33 cellular contexts compared by ENCODE assay signal in genomic region chrX:13319953-13320352, GRCh38.
"Had no signal": no experiment of that assay in that cellular context is flagged by ENCODE, and none has a peak within 500 bp of the region (broad histone marks: within the 10 kb centered on the region; RNA-seq: fewer than 3 reads in every experiment).

Gene ATXN3L (minus strand): TSS chrX:13320053. CDS start chrX:13319934, 119 bp downstream.

- DNase-seq: Karpas-422, Kasumi-1, MG63, MM.1S, MV-4-11, NCI-H1048, NCI-H1092, NCI-H1092 treated with DMSO at 0.1 percent for 48 hours, NCI-H1105, NCI-H1105 treated with DMSO at 0.1 percent for 48 hours, NCI-H1417, NCI-H1417 treated with DMSO at 0.1 percent for 48 hours, NCI-H1436, NCI-H1436 treated with DMSO at 0.1 percent for 48 hours, NCI-H146, NCI-H1694, NCI-H1694 treated with DMSO at 0.1 percent for 48 hours, NCI-H187, NCI-H187 treated with DMSO at 0.1 percent for 48 hours, NCI-H1930, NCI-H2029, NCI-H2029 treated with DMSO at 0.1 percent for 48 hours, NCI-H2081, NCI-H2081 treated with DMSO at 0.1 percent for 48 hours, NCI-H2107, NCI-H2171, NCI-H2171 treated with DMSO at 0.1 percent for 48 hours, NCI-H2227 treated with DMSO at 0.1 percent for 48 hours, NCI-H226, NCI-H345, NCI-H446, NCI-H446 treated with DMSO at 0.1 percent for 48 hours, NCI-H510A had no signal
